Comparison of ENCODE assay signal across 8 cellular contexts in genomic region chr4:104490096-104490769, GRCh38. TPM values are rescaled to one million over a fixed set of nuclear protein-coding genes. Genes with fewer than 3 reads are reported as not detected.
A peak's percentile ranks its signal among the peaks of the same experiment; 100 is the strongest.
DNase-seq lines count a peak whose midpoint lies in the region; ATAC-seq and TF ChIP-seq lines count a peak whose summit lies in the region.

No MANE protein-coding gene starts in this region.

- 41% methylated on average over 7 of the region's 7 CpGs for WGBS in prostate gland

- POLR2A ChIA-PET in CD8-positive, alpha-beta memory T cell (lab: Charles Lee) = no interaction called here

- no peak overlapping the region for H3K27ac ChIP-seq in CD8-positive, alpha-beta memory T cell (ENCODE audit: low read depth, low read length)
- no peak overlapping the region for H3K27ac ChIP-seq in SK-N-MC
- H3K27ac ChIP-seq in prostate gland = no peak overlapping the region

- H3K4me1 Mint-ChIP-seq in CD8-positive, alpha-beta memory T cell = peaks cover 34 to 42% (median 42%) of the 10 kb centered on the region in 3 donors
- peaks cover 45% of the 10 kb centered on the region for H3K4me1 Mint-ChIP-seq in glutamatergic neuron (ENCODE audit: low read depth, unreplicated experiment)

- ATAC-seq in GM19023 (IDR thresholded peaks at IDR 0.05; ENCODE audit: unreplicated experiment) (peak; percentile 42), HG03060 (IDR thresholded peaks at IDR 0.05; ENCODE audit: low read depth, unreplicated experiment) (peak; percentile 33)

- CTCF ChIA-PET in CD8-positive, alpha-beta memory T cell (lab: Charles Lee) = interaction anchor here (1.3 kb wide), 1 partner anchor 10 kb away, joined by 3 read pairs; no protein-coding TSS in a partner anchor

- peak overlapping the region in 5 of 8 donors; percentile 32 to 84 (median 70) for H3K27ac Mint-ChIP-seq in CD8-positive, alpha-beta memory T cell
- H3K27ac Mint-ChIP-seq in glutamatergic neuron (ENCODE audit: unreplicated experiment) = peak overlapping the region; percentile 97

- no peaks in the 10 kb centered on the region for H3K9me3 ChIP-seq in CD8-positive, alpha-beta memory T cell (ENCODE audit: low read length)
- H3K9me3 ChIP-seq in SK-N-MC (ENCODE audit: low read depth, low read length) (no peaks in the 10 kb centered on the region), prostate gland (no peaks in the 10 kb centered on the region)

- H3K36me3 ChIP-seq in CD8-positive, alpha-beta memory T cell (ENCODE audit: insufficient read depth, low read length) = no peaks in the 10 kb centered on the region
- H3K36me3 ChIP-seq in SK-N-MC (ENCODE audit: insufficient read depth, low read length) = no peaks in the 10 kb centered on the region
- H3K36me3 ChIP-seq in prostate gland = no peaks in the 10 kb centered on the region

- H3K4me3 ChIP-seq in CD8-positive, alpha-beta memory T cell (ENCODE audit: low read length) = peak overlapping the region; percentile 67
- peak overlapping the region; percentile 83 for H3K4me3 ChIP-seq in SK-N-MC
- H3K4me3 ChIP-seq in prostate gland = peak overlapping the region; percentile 52 to 56

- no peak for TF ChIP-seq POLR2A in prostate gland (IDR thresholded peaks at IDR 0.05)

- H3K27me3 ChIP-seq in CD8-positive, alpha-beta memory T cell (ENCODE audit: insufficient read depth, low read length, poor library complexity, severe bottlenecking) = no peaks in the 10 kb centered on the region
- no peaks in the 10 kb centered on the region for H3K27me3 ChIP-seq in prostate gland (replicated peaks; ENCODE audit: insufficient read depth)

- DNase-seq in CD8-positive, alpha-beta memory T cell = no peak
- DNase-seq in SK-N-MC (ENCODE audit: low read depth, low spot score) = no peak
- no peak for DNase-seq in glutamatergic neuron
- DNase-seq in prostate gland (ENCODE audit: low spot score) = peak; percentile 20
- no peak for DNase-seq in GF-D8 (lab: John Stamatoyannopoulos, UW)
- no peak for DNase-seq in mucosa of gallbladder (ENCODE audit: low spot score)

- peak overlapping the region; percentile 4 for H3K9ac ChIP-seq in SK-N-MC (ENCODE audit: insufficient read length)

- intact Hi-C loops in prostate gland (cut with DNase I) = no loop called here

- TF ChIP-seq CTCF in glutamatergic neuron (IDR thresholded peaks at IDR 0.05; ENCODE audit: partially characterized antibody, unreplicated experiment) = no peak
- no peak for TF ChIP-seq CTCF in prostate gland (IDR thresholded peaks at IDR 0.05)

- peak overlapping the region; percentile 77 to 94 (median 86) for H3K4me3 Mint-ChIP-seq in CD8-positive, alpha-beta memory T cell
- H3K4me3 Mint-ChIP-seq in glutamatergic neuron (ENCODE audit: unreplicated experiment) = peak overlapping the region; percentile 98

- H3K4me1 ChIP-seq in CD8-positive, alpha-beta memory T cell (ENCODE audit: insufficient read depth, low read length) = peaks cover 9% of the 10 kb centered on the region
- no peaks in the 10 kb centered on the region for H3K4me1 ChIP-seq in prostate gland (replicated peaks)

- peaks cover 26 to 67% of the 10 kb centered on the region in 2 donors for H3K27me3 Mint-ChIP-seq in CD8-positive, alpha-beta memory T cell
- peaks cover 12% of the 10 kb centered on the region for H3K27me3 Mint-ChIP-seq in glutamatergic neuron (ENCODE audit: unreplicated experiment)

- peaks cover 0 to 4% (median 0%) of the 10 kb centered on the region in 5 donors for H3K9me3 Mint-ChIP-seq in CD8-positive, alpha-beta memory T cell
- peaks cover 14% of the 10 kb centered on the region for H3K9me3 Mint-ChIP-seq in glutamatergic neuron (ENCODE audit: unreplicated experiment)

- no peaks in the 10 kb centered on the region for H3K36me3 Mint-ChIP-seq in CD8-positive, alpha-beta memory T cell
- no peaks in the 10 kb centered on the region for H3K36me3 Mint-ChIP-seq in glutamatergic neuron (ENCODE audit: unreplicated experiment)

RNA-seq across cellular contexts. Expression of gene CXXC4, which starts 4.5 kb away (rescaled TPM):
- not detected for total RNA-seq in CD8-positive, alpha-beta memory T cell
- polyA plus RNA-seq in CD8-positive, alpha-beta memory T cell = 1.1 TPM
- total RNA-seq in glutamatergic neuron (ENCODE audit: unreplicated experiment) = 21.8 TPM
- total RNA-seq in prostate gland = 1 to 10 TPM; 1.2 to 7.0 TPM
- total RNA-seq in mucosa of gallbladder = 0.83 TPM
